7 cellular contexts compared by ENCODE assay signal in genomic region chr6:87407531-87407895, GRCh38.
A peak's percentile ranks its signal among the peaks of the same experiment; 100 is the strongest.
DNase-seq lines count a peak whose midpoint lies in the region; ATAC-seq, FAIRE-seq and TF ChIP-seq lines count a peak whose summit lies in the region.

No MANE protein-coding gene starts in this region.

- peak overlapping the region; percentile 3 for H3K27ac ChIP-seq in WERI-Rb-1

- peak overlapping the region; percentile 97 for H3K4me3 ChIP-seq in WERI-Rb-1 (ENCODE audit: low read depth, low read length)
- H3K4me3 ChIP-seq in foreskin fibroblast (ENCODE audit: low read depth in 1 of 2, low read length in 2 of 2), result peak overlapping the region; percentile 64 to 92

- H3K27me3 ChIP-seq in WERI-Rb-1 (ENCODE audit: insufficient read depth, low read depth, severe bottlenecking), result no peaks in the 10 kb centered on the region

- TF ChIP-seq CTCF in WERI-Rb-1 (IDR thresholded peaks at IDR 0.05; ENCODE audit: low read depth, low read length) (no peak), foreskin fibroblast (IDR thresholded peaks at IDR 0.05; ENCODE audit: low read depth, low read length) (no peak)

- DNase-seq in LoVo (ENCODE audit: low spot score) (peak; percentile 47), WERI-Rb-1 (peak; percentile 53), foreskin fibroblast (peak; percentile 33 to 70), non-pigmented ciliary epithelial cell (ENCODE audit: low read depth) (peak; percentile 20)
- no peak for DNase-seq in stimulated activated CD4-positive, alpha-beta T cell treated with anti-CD3 and anti-CD28 coated beads, Interleukin-2, amount 100 ng/mL, for 24 hours

- peaks cover 5% of the 10 kb centered on the region for H3K36me3 ChIP-seq in WERI-Rb-1

- H3K9me3 ChIP-seq in WERI-Rb-1 (ENCODE audit: severe bottlenecking), result no peaks in the 10 kb centered on the region

- peak; percentile 19 for ATAC-seq in GM21619 (IDR thresholded peaks at IDR 0.05; ENCODE audit: unreplicated experiment)

- FAIRE-seq in G401.6 (lab: Jason Lieb, UNC), result peak; percentile 79

Comparison
In these comparisons a context has a peak if more than half of its experiments do, and no peak if none do; other contexts are left out.
1. DNase-seq: peak in LoVo (single experiment), WERI-Rb-1 (single experiment), foreskin fibroblast (2 of 2) and non-pigmented ciliary epithelial cell (single experiment); none in stimulated activated CD4-positive, alpha-beta T cell treated with anti-CD3 and anti-CD28 coated beads, Interleukin-2, amount 100 ng/mL, for 24 hours (0 of 2).